ENCODE assay signal across 17 cellular contexts in the genomic region with DNA sequence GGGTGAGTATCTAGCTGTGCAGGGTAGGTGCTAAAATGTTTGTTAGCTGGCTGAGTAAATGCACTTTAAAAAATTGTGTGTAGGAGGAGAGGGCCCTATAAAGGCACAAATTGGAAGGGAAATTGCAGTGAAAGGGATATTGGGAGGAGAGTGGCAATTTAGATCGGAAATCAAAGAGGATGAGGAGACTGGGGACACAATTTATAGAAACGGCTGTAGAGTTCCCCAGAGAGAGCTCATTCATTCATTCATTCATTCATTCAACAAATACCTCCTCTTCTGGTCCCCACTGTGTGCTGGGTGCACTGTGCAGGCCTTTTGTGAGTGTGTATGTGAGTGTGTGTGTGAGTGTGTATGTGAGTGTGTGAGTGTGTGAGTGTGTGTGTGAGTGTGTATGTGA. TPM values are rescaled to one million over a fixed set of nuclear protein-coding genes. Genes with fewer than 3 reads are reported as not detected.
A peak's percentile ranks its signal among the peaks of the same experiment; 100 is the strongest.
DNase-seq lines count a peak whose midpoint lies in the region; ATAC-seq and TF ChIP-seq lines count a peak whose summit lies in the region.
"Had no signal": no experiment of that assay in that cellular context is flagged by ENCODE, and none has a peak within 500 bp of the region (broad histone marks: within the 10 kb centered on the region; RNA-seq: fewer than 3 reads in every experiment).

No MANE protein-coding gene starts in this region.

- no peaks in the 10 kb centered on the region for H3K9me3 ChIP-seq in T-helper 17 cell (ENCODE audit: control insufficient read depth, low read length, poor library complexity, severe bottlenecking)
- no peaks in the 10 kb centered on the region for H3K9me3 ChIP-seq in sigmoid colon
- H3K9me3 ChIP-seq: SJSA1 had no signal

- no peak for TF ChIP-seq POLR2A in sigmoid colon (IDR thresholded peaks at IDR 0.05)

- peaks cover 25% of the 10 kb centered on the region for H3K4me1 Mint-ChIP-seq in activated naive CD4-positive, alpha-beta T cell treated with anti-CD3 and anti-CD28 coated beads, Interleukin-2, amount 10 ng/mL, durations not matched to agents 7 days and 5 days
- H3K4me1 Mint-ChIP-seq in T-helper 17 cell (peaks cover 24% of the 10 kb centered on the region), chondrocyte (ENCODE audit: low read depth) (peaks cover 14% of the 10 kb centered on the region)

- H3K36me3 ChIP-seq in sigmoid colon = peaks cover 0 to 8% (median 0%) of the 10 kb centered on the region in 4 donors
- H3K36me3 ChIP-seq: SJSA1 had no signal

- H3K27ac Mint-ChIP-seq in activated naive CD4-positive, alpha-beta T cell treated with anti-CD3 and anti-CD28 coated beads, Interleukin-2, amount 10 ng/mL, durations not matched to agents 7 days and 5 days = peak overlapping the region; percentile 28
- no peak overlapping the region for H3K27ac Mint-ChIP-seq in T-helper 17 cell
- H3K27ac Mint-ChIP-seq in chondrocyte (ENCODE audit: unreplicated experiment) = peak overlapping the region; percentile 36

- no peak for ATAC-seq in T-helper 17 cell
- ATAC-seq in GM21737 (IDR thresholded peaks at IDR 0.05; ENCODE audit: unreplicated experiment) = no peak

- no peaks in the 10 kb centered on the region for H3K27me3 Mint-ChIP-seq in activated naive CD4-positive, alpha-beta T cell treated with anti-CD3 and anti-CD28 coated beads, Interleukin-2, amount 10 ng/mL, durations not matched to agents 7 days and 5 days
- H3K27me3 Mint-ChIP-seq in T-helper 17 cell (no peaks in the 10 kb centered on the region), chondrocyte (ENCODE audit: low read depth) (peaks cover 2% of the 10 kb centered on the region)

- H3K27me3 ChIP-seq in sigmoid colon = no peaks in the 10 kb centered on the region

- CTCF ChIA-PET in activated naive CD4-positive, alpha-beta T cell treated with anti-CD3 and anti-CD28 coated beads, Interleukin-2, amount 10 ng/mL, durations not matched to agents 7 days and 5 days (lab: Charles Lee) = interaction anchor here (1.5 to 2.8 kb wide), 2 partner anchors 33 to 159 kb away, joined by 4 to 7 read pairs; a partner anchor contains a TSS

- TF ChIP-seq CTCF in chondrocyte (IDR thresholded peaks at IDR 0.05) (no peak), sigmoid colon (IDR thresholded peaks at IDR 0.05) (no peak)

- no peak for DNase-seq in activated naive CD4-positive, alpha-beta T cell treated with anti-CD3 and anti-CD28 coated beads, Interleukin-2, amount 10 ng/mL, durations not matched to agents 7 days and 5 days
- DNase-seq in activated naive CD4-positive, alpha-beta T cell (lab: John Stamatoyannopoulos, UW) = no peak
- DNase-seq in T-helper 17 cell (no peak), chondrocyte (ENCODE audit: low spot score) (no peak), sigmoid colon (no peak), iPS-NIHi7 (ENCODE audit: extremely low spot score) (no peak)
- no peak for DNase-seq in stimulated activated CD4-positive, alpha-beta T cell treated with anti-CD3 and anti-CD28 coated beads, Interleukin-4, amount 100 ng/mL, for 24 hours
- DNase-seq: amygdala, mesendoderm, NCI-H1436, NCI-H2171 treated with DMSO at 0.1 percent for 48 hours, OCI-M1 had no signal

- no peak overlapping the region for H3K4me3 ChIP-seq in sigmoid colon
- H3K4me3 ChIP-seq: SJSA1 had no signal

- no peaks in the 10 kb centered on the region for H3K9me3 Mint-ChIP-seq in activated naive CD4-positive, alpha-beta T cell treated with anti-CD3 and anti-CD28 coated beads, Interleukin-2, amount 10 ng/mL, durations not matched to agents 7 days and 5 days
- no peaks in the 10 kb centered on the region for H3K9me3 Mint-ChIP-seq in chondrocyte (ENCODE audit: low read depth)

- H3K36me3 Mint-ChIP-seq in activated naive CD4-positive, alpha-beta T cell treated with anti-CD3 and anti-CD28 coated beads, Interleukin-2, amount 10 ng/mL, durations not matched to agents 7 days and 5 days = peaks cover 6% of the 10 kb centered on the region
- H3K36me3 Mint-ChIP-seq in T-helper 17 cell (ENCODE audit: low read depth) = no peaks in the 10 kb centered on the region
- H3K36me3 Mint-ChIP-seq in chondrocyte (ENCODE audit: low read depth) = no peaks in the 10 kb centered on the region

- no peak for TF ChIP-seq EP300 in sigmoid colon (IDR thresholded peaks at IDR 0.05)

- no peak overlapping the region for H3K4me3 Mint-ChIP-seq in activated naive CD4-positive, alpha-beta T cell treated with anti-CD3 and anti-CD28 coated beads, Interleukin-2, amount 10 ng/mL, durations not matched to agents 7 days and 5 days
- H3K4me3 Mint-ChIP-seq in T-helper 17 cell (peak overlapping the region; percentile 19), chondrocyte (ENCODE audit: unreplicated experiment) (no peak overlapping the region)

- H3K27ac ChIP-seq in sigmoid colon = peak overlapping the region; percentile 65 to 88 (median 80)
- H3K27ac ChIP-seq: SJSA1 had no signal

- intact Hi-C loops in sigmoid colon (cut with DNase I) = loop anchor here (2.0 kb wide), 1 partner anchor 32 kb away; a partner anchor contains a TSS

- WGBS in sigmoid colon, 2 donors = 75 to 87% methylated on average over 2 of the region's 2 CpGs

- peaks cover 2 to 47% (median 30%) of the 10 kb centered on the region in 4 donors for H3K4me1 ChIP-seq in sigmoid colon
- H3K4me1 ChIP-seq: SJSA1 had no signal

RNA-seq across cellular contexts. Expression of a gene that starts 2.4 kb away (rescaled TPM):
- total RNA-seq in T-helper 17 cell = 10 to 100 TPM; 28.0 to 30.3 TPM
- total RNA-seq in chondrocyte = 0.26 to 0.27 TPM in 2 of 3 replicates, not detected in the other
- total RNA-seq in sigmoid colon = 10 to 100 TPM in 3 of 4 donors, 1 to 10 TPM in 1; 7.4 to 17.8 (median 11.4) TPM
- polyA plus RNA-seq in sigmoid colon = 10 to 100 TPM; 16.8 to 26.1 (median 21.8) TPM

RNA-seq across cellular contexts. Expression of a gene that starts 32.4 kb away (rescaled TPM):
- total RNA-seq in T-helper 17 cell (1 to 10 TPM in 1 of 2 donors, under 1 TPM in 1; 0.05 to 1.1 TPM), chondrocyte (not detected in 3 replicates), sigmoid colon (1 to 10 TPM; 1.3 to 3.9 (median 2.2) TPM)
- under 1 TPM; 0.23 to 0.60 (median 0.51) TPM for polyA plus RNA-seq in sigmoid colon
- total RNA-seq: Daoy, kidney epithelial cell, SJSA1, subcutaneous adipose tissue had no signal

RNA-seq across cellular contexts. Expression of a gene that starts 32.6 kb away (rescaled TPM):
- total RNA-seq in T-helper 17 cell (10 to 100 TPM; 24.3 to 24.4 TPM), chondrocyte (35.1 to 52.8 TPM (median 39.9 TPM) in 3 replicates), sigmoid colon (10 to 100 TPM; 43.2 to 58.2 (median 52.0) TPM)
- 10 to 100 TPM; 50.4 to 81.1 (median 63.3) TPM for polyA plus RNA-seq in sigmoid colon
